In the genomic region with DNA sequence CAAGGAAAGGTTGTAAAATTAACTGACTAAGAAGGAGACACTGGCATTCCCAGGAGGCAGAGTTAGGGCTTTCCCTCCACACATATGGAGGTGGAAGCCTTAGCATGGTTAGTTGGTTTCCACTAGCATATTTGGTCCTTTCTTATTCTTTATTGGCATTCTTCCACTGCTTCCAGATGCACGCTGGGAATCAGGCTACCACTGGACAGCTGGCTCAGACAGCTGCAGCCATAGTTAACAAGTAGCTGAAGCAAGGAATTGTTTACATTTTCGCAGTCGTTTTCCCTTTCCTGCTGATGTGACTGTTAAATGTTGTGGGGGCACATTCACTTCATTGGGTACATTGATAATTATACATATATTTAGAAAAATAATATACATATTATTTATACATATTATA, we compare ENCODE assay signal across 15 cellular contexts.
DNase-seq lines count a peak whose midpoint lies in the region; ATAC-seq lines count a peak whose summit lies in the region.
"Had no signal": no experiment of that assay in that cellular context is flagged by ENCODE, and none has a peak within 500 bp of the region (broad histone marks: within the 10 kb centered on the region; RNA-seq: fewer than 3 reads in every experiment).

No MANE protein-coding gene starts in this region.

- peak; percentile 39 for DNase-seq in COR-L47 (lab: John Stamatoyannopoulos, UW)
- DNase-seq in NCI-H1694 (lab: John Stamatoyannopoulos, UW): peak; percentile 33
- peak; percentile 7 to 42 for DNase-seq in SHP77 (lab: John Stamatoyannopoulos, UW)
- peak; percentile 3 for DNase-seq in globus pallidus (ENCODE audit: low spot score)
- no peak for DNase-seq in activated T-cell treated with anti-CD3 and anti-CD28 coated beads, Interleukin-2, amount 50 U/mL, for 48 hours
- no peak for DNase-seq in cerebellar nuclear complex (lab: John Stamatoyannopoulos, UW)
- DNase-seq in activated effector memory CD4-positive, alpha-beta T cell treated with Interleukin-2 at 50 U/mL for 16 hours: no peak
- DNase-seq: DMS153, NCI-H1436 treated with DMSO at 0.1 percent for 48 hours, NCI-H510A treated with DMSO at 0.1 percent for 48 hours, PC-9, SK-N-SH had no signal

- ATAC-seq in HG03196 (IDR thresholded peaks at IDR 0.05; ENCODE audit: unreplicated experiment): no peak
- ATAC-seq: GM12878, HCT116 had no signal

Comparison
In these comparisons a context has a peak if more than half of its experiments do, and no peak if none do; other contexts are left out.
1. DNase-seq: peak in COR-L47 (single experiment), NCI-H1694 (single experiment), SHP77 (2 of 2) and globus pallidus (single experiment); none in activated T-cell treated with anti-CD3 and anti-CD28 coated beads, Interleukin-2, amount 50 U/mL, for 48 hours (0 of 2), cerebellar nuclear complex (0 of 2) and activated effector memory CD4-positive, alpha-beta T cell treated with Interleukin-2 at 50 U/mL for 16 hours (single experiment).